3 cellular contexts compared by ENCODE assay signal in genomic region chr7:110568388-110568787, GRCh38.
TF ChIP-seq lines count a peak whose summit lies in the region.

No MANE protein-coding gene starts in this region.

TF ChIP-seq in IMR-90, 13 proteins besides CTCF, POLR2A, EP300 and RAD21:
- TF ChIP-seq CEBPB (IDR thresholded peaks at IDR 0.05; ENCODE audit: low read depth, low read length) (0 out of 2 replicates have a peak, but pooled peaks have one; percentile 26), MAZ (IDR thresholded peaks at IDR 0.05; ENCODE audit: borderline replicate concordance, low read depth, low read length) (no peak)
TF ChIP-seq in IMR-90: peak in this region for 1.

TF ChIP-seq in K562, 482 proteins besides CTCF, POLR2A, EP300 and RAD21:
- TF ChIP-seq DLX4 (CRISPR knock-in tag; IDR thresholded peaks at IDR 0.05), result no peak
- 0 out of 2 replicates have a peak, but pooled peaks have one; percentile 9 for TF ChIP-seq CEBPB (tag; IDR thresholded peaks at IDR 0.05)
- TF ChIP-seq POLR2AphosphoS2 (IDR thresholded peaks at IDR 0.05; ENCODE audit: low read length), result no peak

TF ChIP-seq in HepG2, 621 proteins besides CTCF, POLR2A, EP300 and RAD21:
- peak; percentile 61; the same call in 1 of the 2 replicates for TF ChIP-seq CEBPB (IDR thresholded peaks at IDR 0.05; ENCODE audit: borderline replicate concordance, low read depth, low read length)
- TF ChIP-seq FOXA3 (CRISPR knock-in tag; IDR thresholded peaks at IDR 0.05), result peak; percentile 19; the same call in 1 of the 2 replicates
- no peak for TF ChIP-seq FOXP1 (IDR thresholded peaks at IDR 0.05)
- peak; percentile 16; the same call in 1 of the 2 replicates for TF ChIP-seq FOXP1 (CRISPR knock-in tag; IDR thresholded peaks at IDR 0.05)
- TF ChIP-seq PRDM4 (CRISPR knock-in tag; IDR thresholded peaks at IDR 0.05; ENCODE audit: borderline replicate concordance), result no peak
